In genomic region chr1:110878993-110879392, GRCh38 we compare ENCODE assay signal across 19 cellular contexts. TPM values are rescaled to one million over a fixed set of nuclear protein-coding genes. Genes with fewer than 3 reads are reported as not detected.
DNase-seq lines count a peak whose midpoint lies in the region; TF ChIP-seq lines count a peak whose summit lies in the region.
"Had no signal": no experiment of that assay in that cellular context is flagged by ENCODE, and none has a peak within 500 bp of the region (broad histone marks: within the 10 kb centered on the region; RNA-seq: fewer than 3 reads in every experiment).

No MANE protein-coding gene starts in this region.

- no peaks in the 10 kb centered on the region for H3K9me3 ChIP-seq in neutrophil
- no peaks in the 10 kb centered on the region for H3K9me3 ChIP-seq in SJCRH30 (replicated peaks)
- H3K9me3 ChIP-seq: A549, gastrocnemius medialis, upper lobe of left lung had no signal

- H3K9me3 Mint-ChIP-seq in activated CD4-positive, alpha-beta T cell treated with anti-CD3 and anti-CD28 coated beads, Interleukin-2, amount 10 ng/mL, durations not matched to agents 7 days and 5 days = peaks cover 4% of the 10 kb centered on the region
- H3K9me3 Mint-ChIP-seq in activated T-helper 2 cell treated with anti-CD3 and anti-CD28 coated beads, Interferon-gamma antibody, Interleukin-2, Interleukin-4, amounts not matched to agents 10 μg/mL and 5 μg/mL and 100 μg/mL, durations not matched to agents 14 hours and 24 hours and 36 hours = no peaks in the 10 kb centered on the region

- H2BK5ac ChIP-seq in mesendoderm (ENCODE audit: low read length) = no peak overlapping the region

- POLR2A ChIA-PET in activated CD4-positive, alpha-beta T cell treated with anti-CD3 and anti-CD28 coated beads, Interleukin-2, amount 10 ng/mL, durations not matched to agents 7 days and 5 days (lab: Charles Lee) = no interaction called here

- H3K4me3 Mint-ChIP-seq in activated CD4-positive, alpha-beta T cell treated with anti-CD3 and anti-CD28 coated beads, Interleukin-2, amount 10 ng/mL, durations not matched to agents 7 days and 5 days = peak overlapping the region; percentile 71
- H3K4me3 Mint-ChIP-seq in activated T-helper 2 cell treated with anti-CD3 and anti-CD28 coated beads, Interferon-gamma antibody, Interleukin-2, Interleukin-4, amounts not matched to agents 10 μg/mL and 5 μg/mL and 100 μg/mL, durations not matched to agents 14 hours and 24 hours and 36 hours (ENCODE audit: low read depth) = peak overlapping the region; percentile 60

- peak overlapping the region; percentile 96 for H3K27ac Mint-ChIP-seq in activated CD4-positive, alpha-beta T cell treated with anti-CD3 and anti-CD28 coated beads, Interleukin-2, amount 10 ng/mL, durations not matched to agents 7 days and 5 days
- H3K27ac Mint-ChIP-seq in activated T-helper 2 cell treated with anti-CD3 and anti-CD28 coated beads, Interferon-gamma antibody, Interleukin-2, Interleukin-4, amounts not matched to agents 10 μg/mL and 5 μg/mL and 100 μg/mL, durations not matched to agents 14 hours and 24 hours and 36 hours = peak overlapping the region; percentile 100

- H2BK15ac ChIP-seq in mesendoderm (replicated peaks; ENCODE audit: low read depth) = no peak overlapping the region

- no peaks in the 10 kb centered on the region for H3K79me1 ChIP-seq in mesendoderm (ENCODE audit: low read length)

- H3K27me3 ChIP-seq in HL-60 (ENCODE audit: insufficient read depth, poor library complexity, severe bottlenecking) = no peaks in the 10 kb centered on the region
- no peaks in the 10 kb centered on the region for H3K27me3 ChIP-seq in neutrophil
- 0 out of 2 replicates have a peak, but pooled peaks cover 3% of the 10 kb centered on the region for H3K27me3 ChIP-seq in SJCRH30
- H3K27me3 ChIP-seq in mesendoderm (ENCODE audit: insufficient read depth, low read length, poor library complexity) = no peaks in the 10 kb centered on the region
- H3K27me3 ChIP-seq: ascending aorta, gastrocnemius medialis, upper lobe of left lung had no signal

- H3K4ac ChIP-seq in mesendoderm (ENCODE audit: low read depth, low read length) = no peak overlapping the region

- no peak for DNase-seq in activated CD4-positive, alpha-beta T cell treated with anti-CD3 and anti-CD28 coated beads, Interleukin-2, amount 10 ng/mL, durations not matched to agents 7 days and 5 days
- no peak for DNase-seq in activated CD4-positive, alpha-beta T cell treated with anti-CD3 and anti-CD28 coated beads for 48 hours
- DNase-seq in HL-60 (ENCODE audit: low read depth in 1 of 2, low spot score in 1 of 2) (no peak), SJCRH30 (no peak), mesendoderm (no peak)
- no peak for DNase-seq in activated T-helper 2 cell treated with anti-CD3 and anti-CD28 coated beads, Interferon-gamma antibody, Interleukin-2, Interleukin-4, amounts not matched to agents 10 μg/mL and 5 μg/mL and 100 μg/mL, durations not matched to agents 14 hours and 24 hours and 36 hours (ENCODE audit: low spot score)
- DNase-seq in stimulated activated CD4-positive, alpha-beta T cell treated with anti-CD3 and anti-CD28 coated beads, Interleukin-15, amount 100 ng/mL, for 24 hours = no peak
- DNase-seq: activated CD8-positive, alpha-beta memory T cell treated with anti-CD3 and anti-CD28 coated beads, Interleukin-2, amount 50 U/mL, for 48 hours; gastrocnemius medialis; NCI-H1105; NCI-H69; posterior cingulate gyrus; small intestine; upper lobe of left lung; WERI-Rb-1 had no signal

- no peak overlapping the region for H3K9ac ChIP-seq in mesendoderm (ENCODE audit: low read length)
- H3K9ac ChIP-seq: KMS-11 had no signal

- no peak for TF ChIP-seq CTCF in HL-60 (IDR thresholded peaks at IDR 0.05; ENCODE audit: insufficient read depth, low read length)
- no peak for TF ChIP-seq CTCF in neutrophil (IDR thresholded peaks at IDR 0.05)

- no peaks in the 10 kb centered on the region for H3K79me2 ChIP-seq in mesendoderm (ENCODE audit: control insufficient read depth, insufficient read depth, low read length)

- no peak overlapping the region for H4K8ac ChIP-seq in mesendoderm (ENCODE audit: low read depth, low read length)

- peak overlapping the region; percentile 50 for H3K27ac ChIP-seq in HL-60 (replicated peaks)
- peak overlapping the region; percentile 72 for H3K27ac ChIP-seq in neutrophil
- no peak overlapping the region for H3K27ac ChIP-seq in SJCRH30
- H3K27ac ChIP-seq in mesendoderm (ENCODE audit: low read depth, low read length) = no peak overlapping the region
- H3K27ac ChIP-seq: A549, ascending aorta, gastrocnemius medialis, KMS-11, WERI-Rb-1 had no signal

- CTCF ChIA-PET in activated CD4-positive, alpha-beta T cell treated with anti-CD3 and anti-CD28 coated beads, Interleukin-2, amount 10 ng/mL, durations not matched to agents 7 days and 5 days (lab: Charles Lee) = interaction anchor here (0.6 to 0.9 kb wide), 2 partner anchors 12 to 833 kb away, joined by 3 read pairs; no protein-coding TSS in a partner anchor

- no peak overlapping the region for H2BK120ac ChIP-seq in mesendoderm (ENCODE audit: low read depth, low read length)

- H3K18ac ChIP-seq in mesendoderm (ENCODE audit: low read length) = no peak overlapping the region

- no peaks in the 10 kb centered on the region for H3K27me3 Mint-ChIP-seq in activated CD4-positive, alpha-beta T cell treated with anti-CD3 and anti-CD28 coated beads, Interleukin-2, amount 10 ng/mL, durations not matched to agents 7 days and 5 days
- H3K27me3 Mint-ChIP-seq in activated T-helper 2 cell treated with anti-CD3 and anti-CD28 coated beads, Interferon-gamma antibody, Interleukin-2, Interleukin-4, amounts not matched to agents 10 μg/mL and 5 μg/mL and 100 μg/mL, durations not matched to agents 14 hours and 24 hours and 36 hours (ENCODE audit: low read depth) = no peaks in the 10 kb centered on the region

- peaks cover 68% of the 10 kb centered on the region for H3K4me1 Mint-ChIP-seq in activated CD4-positive, alpha-beta T cell treated with anti-CD3 and anti-CD28 coated beads, Interleukin-2, amount 10 ng/mL, durations not matched to agents 7 days and 5 days
- H3K4me1 Mint-ChIP-seq in activated T-helper 2 cell treated with anti-CD3 and anti-CD28 coated beads, Interferon-gamma antibody, Interleukin-2, Interleukin-4, amounts not matched to agents 10 μg/mL and 5 μg/mL and 100 μg/mL, durations not matched to agents 14 hours and 24 hours and 36 hours (ENCODE audit: low read depth) = peaks cover 65% of the 10 kb centered on the region

- intact Hi-C loops in activated T-helper 2 cell treated with anti-CD3 and anti-CD28 coated beads, Interferon-gamma antibody, Interleukin-2, Interleukin-4, amounts not matched to agents 10 μg/mL and 5 μg/mL and 100 μg/mL, durations not matched to agents 14 hours and 24 hours and 36 hours (cut with micrococcal nuclease) = loop anchor here (5.0 to 10.0 kb wide), 5 partner anchors 232 to 746 kb away; partner anchors contain the start of gene C1orf162

- H3K36me3 ChIP-seq in neutrophil = peaks cover 30% of the 10 kb centered on the region
- no peaks in the 10 kb centered on the region for H3K36me3 ChIP-seq in SJCRH30
- no peaks in the 10 kb centered on the region for H3K36me3 ChIP-seq in mesendoderm (ENCODE audit: control insufficient read depth, insufficient read depth, low read length)
- H3K36me3 ChIP-seq: ascending aorta, gastrocnemius medialis, upper lobe of left lung, WERI-Rb-1 had no signal

- H3K36me3 Mint-ChIP-seq in activated CD4-positive, alpha-beta T cell treated with anti-CD3 and anti-CD28 coated beads, Interleukin-2, amount 10 ng/mL, durations not matched to agents 7 days and 5 days (ENCODE audit: low read depth) = peaks cover 80% of the 10 kb centered on the region
- H3K36me3 Mint-ChIP-seq in activated T-helper 2 cell treated with anti-CD3 and anti-CD28 coated beads, Interferon-gamma antibody, Interleukin-2, Interleukin-4, amounts not matched to agents 10 μg/mL and 5 μg/mL and 100 μg/mL, durations not matched to agents 14 hours and 24 hours and 36 hours (ENCODE audit: low read depth) = peaks cover 63% of the 10 kb centered on the region

- H3K4me1 ChIP-seq in neutrophil (ENCODE audit: control insufficient read depth in 1 of 2, insufficient read depth in 1 of 2, low read depth in 1 of 2, low read length in 1 of 2) (peaks cover 70% of the 10 kb centered on the region in 2 experiments), SJCRH30 (no peaks in the 10 kb centered on the region), mesendoderm (ENCODE audit: control insufficient read depth, low read depth, low read length) (no peaks in the 10 kb centered on the region)
- H3K4me1 ChIP-seq: A549, ascending aorta, gastrocnemius medialis had no signal

- H3K4me2 ChIP-seq in mesendoderm (ENCODE audit: low read length) = no peak overlapping the region
- H3K4me2 ChIP-seq: A549, KMS-11 had no signal

- no peak overlapping the region for H3K23ac ChIP-seq in mesendoderm (ENCODE audit: low read length)

- no peak overlapping the region for H3K4me3 ChIP-seq in HL-60 (replicated peaks; ENCODE audit: insufficient read depth, low read length)
- peak overlapping the region in 1 of 2 experiments; percentile 19 for H3K4me3 ChIP-seq in neutrophil (ENCODE audit: low read depth in 1 of 2, low read length in 1 of 2)
- H3K4me3 ChIP-seq in SJCRH30 = no peak overlapping the region
- no peak overlapping the region for H3K4me3 ChIP-seq in mesendoderm (ENCODE audit: low read length)
- H3K4me3 ChIP-seq: A549, ascending aorta, gastrocnemius medialis, upper lobe of left lung had no signal

- no peak overlapping the region for H3K56ac ChIP-seq in mesendoderm (ENCODE audit: low read length)

- no CpG with 5 or more reads among the region's 3 CpGs for WGBS in mesendoderm (ENCODE audit: extremely low coverage, insufficient coverage, low lambda C conversion rate)

- no peak overlapping the region for H4K5ac ChIP-seq in mesendoderm (ENCODE audit: low read length)

- no peak overlapping the region for H2AK5ac ChIP-seq in mesendoderm (ENCODE audit: low read length)

RNA-seq across cellular contexts. Expression of gene CD53, which starts 6.0 kb away (rescaled TPM):
- 100 to 1,000 TPM; 530 to 557 TPM for total RNA-seq in activated CD4-positive, alpha-beta T cell treated with anti-CD3 and anti-CD28 coated beads, Interleukin-2, amount 10 ng/mL, durations not matched to agents 7 days and 5 days
- 161 and 165 TPM in 2 replicates for total RNA-seq in activated T-helper 2 cell treated with anti-CD3 and anti-CD28 coated beads, Interferon-gamma antibody, Interleukin-2, Interleukin-4, amounts not matched to agents 10 μg/mL and 5 μg/mL and 100 μg/mL, durations not matched to agents 14 hours and 24 hours and 36 hours
- total RNA-seq in SJCRH30 (2014; rRNA removed; shearing (Covaris generic)) = 0.08 and 0.15 TPM in 2 replicates
- 0.32 TPM for polyA plus RNA-seq in mesendoderm (2013, experiment 1 of 2)
- polyA plus RNA-seq in mesendoderm (2013, experiment 2 of 2) = 0.31 TPM
- polyA plus RNA-seq: A549 had no signal

Comparison
In these comparisons a context has a peak if more than half of its experiments do, and no peak if none do; other contexts are left out.
1. H3K27ac ChIP-seq: peak in HL-60 (single experiment) and neutrophil (single experiment); none in SJCRH30 (single experiment) and mesendoderm (single experiment).
2. RNA of gene CD53, which starts 6.0 kb away (total RNA-seq): 530 to 557 TPM in activated CD4-positive, alpha-beta T cell treated with anti-CD3 and anti-CD28 coated beads, Interleukin-2, amount 10 ng/mL, durations not matched to agents 7 days and 5 days and 161 to 165 TPM in activated T-helper 2 cell treated with anti-CD3 and anti-CD28 coated beads, Interferon-gamma antibody, Interleukin-2, Interleukin-4, amounts not matched to agents 10 μg/mL and 5 μg/mL and 100 μg/mL, durations not matched to agents 14 hours and 24 hours and 36 hours; 0.08 to 0.15 TPM in SJCRH30; every median in the first group is over 100 times any median in the second.